Comparison of ENCODE assay signal across 15 cellular contexts in genomic region chr6:11412616-11413015, GRCh38.
A peak's percentile ranks its signal among the peaks of the same experiment; 100 is the strongest.
DNase-seq lines count a peak whose midpoint lies in the region; ATAC-seq and TF ChIP-seq lines count a peak whose summit lies in the region.
"Had no signal": no experiment of that assay in that cellular context is flagged by ENCODE, and none has a peak within 500 bp of the region (broad histone marks: within the 10 kb centered on the region; RNA-seq: fewer than 3 reads in every experiment).

No MANE protein-coding gene starts in this region.

- no peaks in the 10 kb centered on the region for H3K79me1 ChIP-seq in mesenchymal stem cell (replicated peaks; ENCODE audit: low read length, poor library complexity, severe bottlenecking)

- no peak overlapping the region for H2BK15ac ChIP-seq in mesenchymal stem cell (ENCODE audit: low read depth, poor library complexity, severe bottlenecking)

- H3K79me2 ChIP-seq in DND-41 (ENCODE audit: insufficient read depth, low read length): no peaks in the 10 kb centered on the region
- H3K79me2 ChIP-seq: parathyroid adenoma had no signal

- CTCF ChIA-PET in activated CD4-positive, alpha-beta memory T cell treated with anti-CD3 and anti-CD28 coated beads, Interleukin-2, amount 10 ng/mL, durations not matched to agents 7 days and 5 days (lab: Charles Lee): interaction anchor here (0.7 to 2.5 kb wide), 10 partner anchors 11 to 210 kb away, joined by 3 to 10 read pairs (median 4); partner anchors contain the start of gene NEDD9

- H2BK120ac ChIP-seq in mesenchymal stem cell (ENCODE audit: low read depth, low read length): no peak overlapping the region

- POLR2A ChIA-PET in activated CD4-positive, alpha-beta memory T cell treated with anti-CD3 and anti-CD28 coated beads, Interleukin-2, amount 10 ng/mL, durations not matched to agents 7 days and 5 days (lab: Charles Lee): interaction anchor here (0.6 to 5.9 kb wide), 16 partner anchors 16 to 317 kb away, joined by 3 to 101 read pairs (median 4); partner anchors contain the start of gene NEDD9

- H3K4me3 Mint-ChIP-seq in CD14-positive monocyte: no peak overlapping the region
- H3K4me3 Mint-ChIP-seq in activated CD4-positive, alpha-beta memory T cell treated with anti-CD3 and anti-CD28 coated beads, Interleukin-2, amount 10 ng/mL, durations not matched to agents 7 days and 5 days: no peak overlapping the region

- H3K4me1 ChIP-seq in DND-41 (ENCODE audit: insufficient read depth, low read length) (no peaks in the 10 kb centered on the region), mesenchymal stem cell (ENCODE audit: control insufficient read depth, insufficient read depth, low read depth, low read length) (peaks cover 3% of the 10 kb centered on the region)
- H3K4me1 ChIP-seq: parathyroid adenoma had no signal

- H3K9me3 Mint-ChIP-seq in CD14-positive monocyte: peaks cover 0 to 7% (median 3%) of the 10 kb centered on the region in 7 donors
- H3K9me3 Mint-ChIP-seq in activated CD4-positive, alpha-beta memory T cell treated with anti-CD3 and anti-CD28 coated beads, Interleukin-2, amount 10 ng/mL, durations not matched to agents 7 days and 5 days: peaks cover 10% of the 10 kb centered on the region

- peak overlapping the region; percentile 89 for H2AK5ac ChIP-seq in mesenchymal stem cell (ENCODE audit: low read length, severe bottlenecking)

- H3K18ac ChIP-seq in mesenchymal stem cell (ENCODE audit: low read depth in 1 of 2, low read length in 2 of 2): no peak overlapping the region

- intact Hi-C loops in CD14-positive monocyte (cut with micrococcal nuclease): loop anchor here (5.0 to 10.0 kb wide), 6 partner anchors 45 to 90 kb away; no protein-coding TSS in a partner anchor

- DNase-seq in CD14-positive monocyte (ENCODE audit: low spot score) (no peak), DND-41 (no peak), mesenchymal stem cell (no peak), amniotic stem cell (lab: John Stamatoyannopoulos, UW) (no peak), NCI-H187 treated with DMSO at 0.1 percent for 48 hours (lab: John Stamatoyannopoulos, UW) (no peak)
- DNase-seq in activated CD4-positive, alpha-beta memory T cell treated with anti-CD3 and anti-CD28 coated beads, Interleukin-2, amount 10 ng/mL, durations not matched to agents 7 days and 5 days: no peak
- DNase-seq in central memory CD4-positive, alpha-beta T cell: no peak
- DNase-seq: activated naive CD4-positive, alpha-beta T cell treated with anti-CD3 and anti-CD28 coated beads, Interleukin-2, amount 50 U/mL, for 16 hours; NCI-H1436 treated with DMSO at 0.1 percent for 48 hours; NCI-H345; Right ventricle myocardium superior; stimulated activated naive CD4-positive, alpha-beta T cell had no signal

- no peaks in the 10 kb centered on the region for H4K20me1 ChIP-seq in DND-41 (ENCODE audit: insufficient read depth, low read length)

- H3K27ac Mint-ChIP-seq in CD14-positive monocyte: peak overlapping the region in 4 of 7 donors; percentile 50 to 85 (median 74)
- peak overlapping the region; percentile 86 for H3K27ac Mint-ChIP-seq in activated CD4-positive, alpha-beta memory T cell treated with anti-CD3 and anti-CD28 coated beads, Interleukin-2, amount 10 ng/mL, durations not matched to agents 7 days and 5 days

- 100% methylated on average over 2 of the region's 3 CpGs for WGBS in mesenchymal stem cell

- no peak overlapping the region for H2AFZ ChIP-seq in DND-41 (ENCODE audit: low read depth, low read length)
- no peak overlapping the region for H2AFZ ChIP-seq in mesenchymal stem cell (ENCODE audit: low read depth, low read length)
- H2AFZ ChIP-seq: parathyroid adenoma had no signal

- no peak overlapping the region for H4K91ac ChIP-seq in mesenchymal stem cell (ENCODE audit: low read length)

- peaks cover 1 to 2% of the 10 kb centered on the region in 2 donors for H3K36me3 Mint-ChIP-seq in CD14-positive monocyte
- H3K36me3 Mint-ChIP-seq in activated CD4-positive, alpha-beta memory T cell treated with anti-CD3 and anti-CD28 coated beads, Interleukin-2, amount 10 ng/mL, durations not matched to agents 7 days and 5 days (ENCODE audit: low read depth): peaks cover 11% of the 10 kb centered on the region

- H3K27ac ChIP-seq in DND-41 (ENCODE audit: low read length) (no peak overlapping the region), mesenchymal stem cell (ENCODE audit: low read length, poor library complexity, severe bottlenecking) (no peak overlapping the region)
- H3K27ac ChIP-seq: parathyroid adenoma had no signal

- ATAC-seq in DND-41 (ENCODE audit: insufficient read depth, low read depth): peak; percentile 37; the same call in 2 of the 3 replicates
- no peak for ATAC-seq in GM18511 (IDR thresholded peaks at IDR 0.05; ENCODE audit: unreplicated experiment)

- H3K4me3 ChIP-seq in DND-41 (ENCODE audit: low read depth in 1 of 2, low read length in 2 of 2) (no peak overlapping the region), mesenchymal stem cell (ENCODE audit: insufficient read depth in 1 of 2, low read depth in 1 of 2, low read length in 2 of 2) (no peak overlapping the region)
- H3K4me3 ChIP-seq: skin epidermis had no signal

- H3K9ac ChIP-seq in DND-41 (ENCODE audit: low read depth, low read length): no peak overlapping the region
- H3K9ac ChIP-seq in mesenchymal stem cell (ENCODE audit: low read length): no peak overlapping the region
- H3K9ac ChIP-seq: parathyroid adenoma had no signal

- no peak overlapping the region for H3K4me2 ChIP-seq in DND-41 (ENCODE audit: insufficient read depth, low read length)
- no peak overlapping the region for H3K4me2 ChIP-seq in mesenchymal stem cell (ENCODE audit: low read length, poor library complexity, severe bottlenecking)

- H3K9me3 ChIP-seq in DND-41 (ENCODE audit: insufficient read depth, low read length, severe bottlenecking) (no peaks in the 10 kb centered on the region), mesenchymal stem cell (ENCODE audit: control insufficient read depth, low read length) (no peaks in the 10 kb centered on the region)

- no peak overlapping the region for H3K14ac ChIP-seq in mesenchymal stem cell (ENCODE audit: low read length in 2 of 2)

- H3K4me1 Mint-ChIP-seq in CD14-positive monocyte: peaks cover 31% of the 10 kb centered on the region
- H3K4me1 Mint-ChIP-seq in activated CD4-positive, alpha-beta memory T cell treated with anti-CD3 and anti-CD28 coated beads, Interleukin-2, amount 10 ng/mL, durations not matched to agents 7 days and 5 days: peaks cover 59% of the 10 kb centered on the region

- TF ChIP-seq CTCF in CD14-positive monocyte (IDR thresholded peaks at IDR 0.05): no peak
- TF ChIP-seq CTCF in DND-41 (IDR thresholded peaks at IDR 0.05; ENCODE audit: borderline replicate concordance, extremely low read depth, low read length, poor library complexity, severe bottlenecking): no peak

- H3K27me3 ChIP-seq in DND-41 (ENCODE audit: insufficient read depth, low read length, poor library complexity): no peaks in the 10 kb centered on the region
- no peaks in the 10 kb centered on the region for H3K27me3 ChIP-seq in mesenchymal stem cell (ENCODE audit: control insufficient read depth in 1 of 2, insufficient read depth in 1 of 2, low read length in 2 of 2)

- H2BK12ac ChIP-seq in mesenchymal stem cell (ENCODE audit: low read length in 2 of 2): no peak overlapping the region

- H3K36me3 ChIP-seq in DND-41 (ENCODE audit: insufficient read depth, low read length) (no peaks in the 10 kb centered on the region), mesenchymal stem cell (ENCODE audit: control insufficient read depth in 1 of 2, insufficient read depth in 2 of 2, low read depth in 1 of 2, low read length in 2 of 2) (peaks cover 0 to 2% of the 10 kb centered on the region in 2 experiments)

- no peak overlapping the region for H3K23ac ChIP-seq in mesenchymal stem cell (ENCODE audit: low read length in 2 of 2)

- no peak overlapping the region for H4K8ac ChIP-seq in mesenchymal stem cell (ENCODE audit: low read length)

- H3K4ac ChIP-seq in mesenchymal stem cell (ENCODE audit: low read depth in 1 of 2, low read length in 2 of 2): no peak overlapping the region

- H2BK5ac ChIP-seq in mesenchymal stem cell (ENCODE audit: low read depth, low read length, poor library complexity, severe bottlenecking): no peak overlapping the region

- peaks cover 0 to 3% (median 2%) of the 10 kb centered on the region in 3 donors for H3K27me3 Mint-ChIP-seq in CD14-positive monocyte (ENCODE audit: low read depth in 3 of 3)
- peaks cover under 1% of the 10 kb centered on the region for H3K27me3 Mint-ChIP-seq in activated CD4-positive, alpha-beta memory T cell treated with anti-CD3 and anti-CD28 coated beads, Interleukin-2, amount 10 ng/mL, durations not matched to agents 7 days and 5 days
